ENCODE assay signal across 12 cellular contexts in the genomic region with DNA sequence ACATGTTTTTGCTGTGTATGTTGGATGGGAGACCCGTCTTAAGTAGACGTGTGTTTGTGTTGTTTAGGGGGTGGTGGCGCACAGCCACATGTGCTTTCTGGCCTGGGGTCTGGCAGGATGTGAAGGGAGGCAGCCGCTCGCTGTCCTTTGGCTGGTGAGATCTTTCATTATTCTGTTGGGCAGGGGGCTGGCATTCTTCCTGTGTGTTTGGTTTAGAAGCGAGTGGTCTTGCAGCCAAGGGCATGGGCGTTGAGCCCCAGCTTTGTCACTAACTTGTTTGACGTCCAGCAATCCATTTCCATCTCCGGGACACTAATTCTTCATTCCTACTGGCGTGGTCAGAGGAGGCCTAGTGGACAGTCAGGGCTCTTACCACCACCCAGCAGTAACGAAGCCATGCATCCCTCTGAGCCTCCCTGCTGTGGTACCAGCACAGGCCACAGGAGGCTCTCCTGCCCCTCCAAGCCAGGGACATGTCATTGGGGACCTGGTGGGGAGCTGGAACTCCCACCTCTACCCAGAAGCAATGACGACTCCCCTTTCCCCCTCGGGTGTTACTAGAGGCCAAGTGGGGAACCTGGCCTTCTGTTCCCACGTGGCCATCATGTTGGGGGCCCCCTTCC. TPM values are rescaled to one million over a fixed set of nuclear protein-coding genes. Genes with fewer than 3 reads are reported as not detected.
A peak's percentile ranks its signal among the peaks of the same experiment; 100 is the strongest.
DNase-seq lines count a peak whose midpoint lies in the region; ATAC-seq and TF ChIP-seq lines count a peak whose summit lies in the region.
"Had no signal": no experiment of that assay in that cellular context is flagged by ENCODE, and none has a peak within 500 bp of the region (broad histone marks: within the 10 kb centered on the region; RNA-seq: fewer than 3 reads in every experiment).

No MANE protein-coding gene starts in this region.

- no peak overlapping the region for H3K9ac ChIP-seq in mesendoderm (ENCODE audit: low read length)
- H3K9ac ChIP-seq: BLaER1 treated with 17β-estradiol and CSF1 and Interleukin-3, amounts not matched to agents 10 nM and 100 nM; parathyroid adenoma had no signal

- no peaks in the 10 kb centered on the region for H3K4me1 ChIP-seq in mesendoderm (ENCODE audit: control insufficient read depth, low read depth, low read length)
- H3K4me1 ChIP-seq: BLaER1 treated with 17β-estradiol and CSF1 and Interleukin-3, amounts not matched to agents 10 nM and 100 nM; parathyroid adenoma had no signal

- no peak overlapping the region for H3K27ac ChIP-seq in mesendoderm (ENCODE audit: low read depth, low read length)
- H3K27ac ChIP-seq: BLaER1 treated with 17β-estradiol and CSF1 and Interleukin-3, amounts not matched to agents 10 nM and 100 nM; parathyroid adenoma had no signal

- no peak overlapping the region for H2BK15ac ChIP-seq in mesendoderm (replicated peaks; ENCODE audit: low read depth)

- no peaks in the 10 kb centered on the region for H3K27me3 ChIP-seq in mesendoderm (ENCODE audit: insufficient read depth, low read length, poor library complexity)
- H3K27me3 ChIP-seq: BLaER1 treated with 17β-estradiol and CSF1 and Interleukin-3, amounts not matched to agents 10 nM and 100 nM had no signal

- WGBS in mesendoderm (ENCODE audit: extremely low coverage, insufficient coverage, low lambda C conversion rate), result no CpG with 5 or more reads among the region's 14 CpGs

- no peak overlapping the region for H2AK5ac ChIP-seq in mesendoderm (ENCODE audit: low read length)

- H3K23ac ChIP-seq in mesendoderm (ENCODE audit: low read length), result no peak overlapping the region

- H3K36me3 ChIP-seq in mesendoderm (ENCODE audit: control insufficient read depth, insufficient read depth, low read length), result no peaks in the 10 kb centered on the region
- H3K36me3 ChIP-seq: BLaER1 treated with 17β-estradiol and CSF1 and Interleukin-3, amounts not matched to agents 10 nM and 100 nM had no signal

- H3K56ac ChIP-seq in mesendoderm (ENCODE audit: low read length), result no peak overlapping the region

- DNase-seq in AG04449 (ENCODE audit: low read depth, low spot score) (no peak), HT1080 (ENCODE audit: low read depth) (peak; percentile 18), choroid plexus epithelial cell (ENCODE audit: low read depth) (peak; percentile 66), mesendoderm (peak; percentile 70), GM19238 (ENCODE audit: insufficient read length, low spot score) (no peak), GM20000 (ENCODE audit: low spot score) (no peak), NCI-H1105 (lab: John Stamatoyannopoulos, UW) (no peak)
- DNase-seq: activated CD4-positive, alpha-beta T cell treated with anti-CD3 and anti-CD28 coated beads for 4 hours; KG1 had no signal

- no peak overlapping the region for H3K4ac ChIP-seq in mesendoderm (ENCODE audit: low read depth, low read length)

- no peak overlapping the region for H3K4me3 ChIP-seq in AG04449 (ENCODE audit: low read depth, low read length)
- H3K4me3 ChIP-seq in choroid plexus epithelial cell (ENCODE audit: low read depth, low read length), result no peak overlapping the region
- no peak overlapping the region for H3K4me3 ChIP-seq in mesendoderm (ENCODE audit: low read length)
- H3K4me3 ChIP-seq: BLaER1 treated with 17β-estradiol and CSF1 and Interleukin-3, amounts not matched to agents 10 nM and 100 nM had no signal

- H3K79me2 ChIP-seq in mesendoderm (ENCODE audit: control insufficient read depth, insufficient read depth, low read length), result no peaks in the 10 kb centered on the region
- H3K79me2 ChIP-seq: parathyroid adenoma had no signal

- no peaks in the 10 kb centered on the region for H3K79me1 ChIP-seq in mesendoderm (ENCODE audit: low read length)

- no peak overlapping the region for H4K8ac ChIP-seq in mesendoderm (ENCODE audit: low read depth, low read length)

- peak; percentile 5 for TF ChIP-seq CTCF in AG04449 (IDR thresholded peaks at IDR 0.05; ENCODE audit: insufficient read depth, low read length, missing control alignments)
- peak; percentile 65 for TF ChIP-seq CTCF in choroid plexus epithelial cell (conservative IDR thresholded peaks at IDR 0.05; ENCODE audit: low read depth, low read length)
- TF ChIP-seq CTCF in GM20000 (IDR thresholded peaks at IDR 0.05; ENCODE audit: extremely low read depth, missing control alignments), result no peak

- H2BK120ac ChIP-seq in mesendoderm (ENCODE audit: low read depth, low read length), result no peak overlapping the region

- ATAC-seq in GM19395 (IDR thresholded peaks at IDR 0.05; ENCODE audit: unreplicated experiment), result no peak

- CTCF ChIA-PET in AG04449 (lab: Yijun Ruan, JAX), result interaction anchor here (1.0 to 3.9 kb wide), 3 partner anchors 8 to 311 kb away, joined by 3 to 21 read pairs (median 6); a partner anchor contains a TSS

- H2BK5ac ChIP-seq in mesendoderm (ENCODE audit: low read length), result no peak overlapping the region

- H3K4me2 ChIP-seq in mesendoderm (ENCODE audit: low read length), result no peak overlapping the region
- H3K4me2 ChIP-seq: BLaER1 treated with 17β-estradiol and CSF1 and Interleukin-3, amounts not matched to agents 10 nM and 100 nM had no signal

- H3K18ac ChIP-seq in mesendoderm (ENCODE audit: low read length), result no peak overlapping the region

- POLR2A ChIA-PET in AG04449 (lab: Yijun Ruan, JAX), result no interaction called here

- no peak overlapping the region for H4K5ac ChIP-seq in mesendoderm (ENCODE audit: low read length)

RNA-seq across cellular contexts. Expression of a gene that starts 10.7 kb away (rescaled TPM):
- 11.3 and 11.8 TPM in 2 replicates for total RNA-seq in HT1080 (2014; rRNA removed; shearing (Covaris generic))
- 14.1 and 19.1 TPM in 2 replicates for polyA plus RNA-seq in HT1080 (2015; cell fraction: cytosol; rRNA removed)
- polyA plus RNA-seq in HT1080 (2015; cell fraction: nucleus; rRNA removed), result 33.5 and 37.3 TPM in 2 replicates
- 1.3 TPM for polyA plus RNA-seq in mesendoderm (2013, experiment 1 of 2)
- 1.1 TPM for polyA plus RNA-seq in mesendoderm (2013, experiment 2 of 2)

Comparison
In these comparisons a context has a peak if more than half of its experiments do, and no peak if none do; other contexts are left out.
1. DNase-seq: peak in HT1080 (single experiment), choroid plexus epithelial cell (single experiment) and mesendoderm (single experiment); none in AG04449 (single experiment), GM19238 (single experiment), GM20000 (single experiment) and NCI-H1105 (single experiment).